1 cellular context compared by ENCODE assay signal in the genomic region with DNA sequence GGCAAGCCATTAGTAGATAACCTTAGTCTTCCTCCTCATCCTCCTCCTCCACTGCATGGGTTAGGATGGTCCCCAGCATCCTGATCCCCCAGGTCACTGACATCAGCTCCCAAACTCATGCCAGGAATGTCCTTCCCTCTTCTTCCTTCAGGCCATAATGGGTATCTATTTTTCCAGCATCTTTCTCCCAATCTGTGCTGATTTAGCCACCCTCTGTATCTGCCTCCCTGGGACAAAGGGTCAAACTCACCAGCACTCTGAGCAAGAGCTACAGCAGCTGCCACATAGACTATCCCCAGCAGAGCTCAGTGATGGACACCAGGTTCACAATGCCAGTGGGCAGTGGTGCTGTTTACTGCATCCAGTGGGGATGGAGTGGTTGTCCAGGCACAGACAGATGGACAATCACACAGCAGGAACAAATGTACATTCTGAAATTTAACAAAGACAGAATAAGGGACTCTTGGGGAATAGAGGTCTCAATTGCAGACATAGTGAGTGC.
TF ChIP-seq lines count a peak whose summit lies in the region.

No MANE protein-coding gene starts in this region.

TF ChIP-seq in GM12878, 131 proteins besides CTCF, POLR2A, EP300 and RAD21 (continued from another document):
- TF ChIP-seq, protein P1, sequence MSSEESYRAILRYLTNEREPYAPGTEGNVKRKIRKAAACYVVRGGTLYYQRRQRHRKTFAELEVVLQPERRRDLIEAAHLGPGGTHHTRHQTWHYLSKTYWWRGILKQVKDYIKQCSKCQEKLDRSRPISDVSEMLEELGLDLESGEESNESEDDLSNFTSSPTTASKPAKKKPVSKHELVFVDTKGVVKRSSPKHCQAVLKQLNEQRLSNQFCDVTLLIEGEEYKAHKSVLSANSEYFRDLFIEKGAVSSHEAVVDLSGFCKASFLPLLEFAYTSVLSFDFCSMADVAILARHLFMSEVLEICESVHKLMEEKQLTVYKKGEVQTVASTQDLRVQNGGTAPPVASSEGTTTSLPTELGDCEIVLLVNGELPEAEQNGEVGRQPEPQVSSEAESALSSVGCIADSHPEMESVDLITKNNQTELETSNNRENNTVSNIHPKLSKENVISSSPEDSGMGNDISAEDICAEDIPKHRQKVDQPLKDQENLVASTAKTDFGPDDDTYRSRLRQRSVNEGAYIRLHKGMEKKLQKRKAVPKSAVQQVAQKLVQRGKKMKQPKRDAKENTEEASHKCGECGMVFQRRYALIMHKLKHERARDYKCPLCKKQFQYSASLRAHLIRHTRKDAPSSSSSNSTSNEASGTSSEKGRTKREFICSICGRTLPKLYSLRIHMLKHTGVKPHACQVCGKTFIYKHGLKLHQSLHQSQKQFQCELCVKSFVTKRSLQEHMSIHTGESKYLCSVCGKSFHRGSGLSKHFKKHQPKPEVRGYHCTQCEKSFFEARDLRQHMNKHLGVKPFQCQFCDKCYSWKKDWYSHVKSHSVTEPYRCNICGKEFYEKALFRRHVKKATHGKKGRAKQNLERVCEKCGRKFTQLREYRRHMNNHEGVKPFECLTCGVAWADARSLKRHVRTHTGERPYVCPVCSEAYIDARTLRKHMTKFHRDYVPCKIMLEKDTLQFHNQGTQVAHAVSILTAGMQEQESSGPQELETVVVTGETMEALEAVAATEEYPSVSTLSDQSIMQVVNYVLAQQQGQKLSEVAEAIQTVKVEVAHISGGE (CRISPR knock-in tag; IDR thresholded peaks at IDR 0.05) = no peak
- TF ChIP-seq, protein P2, sequence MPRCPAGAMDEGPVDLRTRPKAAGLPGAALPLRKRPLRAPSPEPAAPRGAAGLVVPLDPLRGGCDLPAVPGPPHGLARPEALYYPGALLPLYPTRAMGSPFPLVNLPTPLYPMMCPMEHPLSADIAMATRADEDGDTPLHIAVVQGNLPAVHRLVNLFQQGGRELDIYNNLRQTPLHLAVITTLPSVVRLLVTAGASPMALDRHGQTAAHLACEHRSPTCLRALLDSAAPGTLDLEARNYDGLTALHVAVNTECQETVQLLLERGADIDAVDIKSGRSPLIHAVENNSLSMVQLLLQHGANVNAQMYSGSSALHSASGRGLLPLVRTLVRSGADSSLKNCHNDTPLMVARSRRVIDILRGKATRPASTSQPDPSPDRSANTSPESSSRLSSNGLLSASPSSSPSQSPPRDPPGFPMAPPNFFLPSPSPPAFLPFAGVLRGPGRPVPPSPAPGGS (IDR thresholded peaks at IDR 0.05; ENCODE audit: borderline replicate concordance, insufficient read depth, low read depth, low read length, poor library complexity, severe bottlenecking) = no peak
- no peak for TF ChIP-seq HDAC2 (IDR thresholded peaks at IDR 0.05)
- no peak for TF ChIP-seq YY1 (IDR thresholded peaks at IDR 0.05; ENCODE audit: low read depth, low read length)
- TF ChIP-seq, protein P3, sequence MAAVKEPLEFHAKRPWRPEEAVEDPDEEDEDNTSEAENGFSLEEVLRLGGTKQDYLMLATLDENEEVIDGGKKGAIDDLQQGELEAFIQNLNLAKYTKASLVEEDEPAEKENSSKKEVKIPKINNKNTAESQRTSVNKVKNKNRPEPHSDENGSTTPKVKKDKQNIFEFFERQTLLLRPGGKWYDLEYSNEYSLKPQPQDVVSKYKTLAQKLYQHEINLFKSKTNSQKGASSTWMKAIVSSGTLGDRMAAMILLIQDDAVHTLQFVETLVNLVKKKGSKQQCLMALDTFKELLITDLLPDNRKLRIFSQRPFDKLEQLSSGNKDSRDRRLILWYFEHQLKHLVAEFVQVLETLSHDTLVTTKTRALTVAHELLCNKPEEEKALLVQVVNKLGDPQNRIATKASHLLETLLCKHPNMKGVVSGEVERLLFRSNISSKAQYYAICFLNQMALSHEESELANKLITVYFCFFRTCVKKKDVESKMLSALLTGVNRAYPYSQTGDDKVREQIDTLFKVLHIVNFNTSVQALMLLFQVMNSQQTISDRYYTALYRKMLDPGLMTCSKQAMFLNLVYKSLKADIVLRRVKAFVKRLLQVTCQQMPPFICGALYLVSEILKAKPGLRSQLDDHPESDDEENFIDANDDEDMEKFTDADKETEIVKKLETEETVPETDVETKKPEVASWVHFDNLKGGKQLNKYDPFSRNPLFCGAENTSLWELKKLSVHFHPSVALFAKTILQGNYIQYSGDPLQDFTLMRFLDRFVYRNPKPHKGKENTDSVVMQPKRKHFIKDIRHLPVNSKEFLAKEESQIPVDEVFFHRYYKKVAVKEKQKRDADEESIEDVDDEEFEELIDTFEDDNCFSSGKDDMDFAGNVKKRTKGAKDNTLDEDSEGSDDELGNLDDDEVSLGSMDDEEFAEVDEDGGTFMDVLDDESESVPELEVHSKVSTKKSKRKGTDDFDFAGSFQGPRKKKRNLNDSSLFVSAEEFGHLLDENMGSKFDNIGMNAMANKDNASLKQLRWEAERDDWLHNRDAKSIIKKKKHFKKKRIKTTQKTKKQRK (IDR thresholded peaks at IDR 0.05; ENCODE audit: low read depth, low read length) = no peak
- TF ChIP-seq HCFC1 (IDR thresholded peaks at IDR 0.05; ENCODE audit: low read length) = no peak
- TF ChIP-seq WRNIP1 (IDR thresholded peaks at IDR 0.05; ENCODE audit: borderline replicate concordance, low read depth, low read length) = no peak
- TF ChIP-seq, protein P4, sequence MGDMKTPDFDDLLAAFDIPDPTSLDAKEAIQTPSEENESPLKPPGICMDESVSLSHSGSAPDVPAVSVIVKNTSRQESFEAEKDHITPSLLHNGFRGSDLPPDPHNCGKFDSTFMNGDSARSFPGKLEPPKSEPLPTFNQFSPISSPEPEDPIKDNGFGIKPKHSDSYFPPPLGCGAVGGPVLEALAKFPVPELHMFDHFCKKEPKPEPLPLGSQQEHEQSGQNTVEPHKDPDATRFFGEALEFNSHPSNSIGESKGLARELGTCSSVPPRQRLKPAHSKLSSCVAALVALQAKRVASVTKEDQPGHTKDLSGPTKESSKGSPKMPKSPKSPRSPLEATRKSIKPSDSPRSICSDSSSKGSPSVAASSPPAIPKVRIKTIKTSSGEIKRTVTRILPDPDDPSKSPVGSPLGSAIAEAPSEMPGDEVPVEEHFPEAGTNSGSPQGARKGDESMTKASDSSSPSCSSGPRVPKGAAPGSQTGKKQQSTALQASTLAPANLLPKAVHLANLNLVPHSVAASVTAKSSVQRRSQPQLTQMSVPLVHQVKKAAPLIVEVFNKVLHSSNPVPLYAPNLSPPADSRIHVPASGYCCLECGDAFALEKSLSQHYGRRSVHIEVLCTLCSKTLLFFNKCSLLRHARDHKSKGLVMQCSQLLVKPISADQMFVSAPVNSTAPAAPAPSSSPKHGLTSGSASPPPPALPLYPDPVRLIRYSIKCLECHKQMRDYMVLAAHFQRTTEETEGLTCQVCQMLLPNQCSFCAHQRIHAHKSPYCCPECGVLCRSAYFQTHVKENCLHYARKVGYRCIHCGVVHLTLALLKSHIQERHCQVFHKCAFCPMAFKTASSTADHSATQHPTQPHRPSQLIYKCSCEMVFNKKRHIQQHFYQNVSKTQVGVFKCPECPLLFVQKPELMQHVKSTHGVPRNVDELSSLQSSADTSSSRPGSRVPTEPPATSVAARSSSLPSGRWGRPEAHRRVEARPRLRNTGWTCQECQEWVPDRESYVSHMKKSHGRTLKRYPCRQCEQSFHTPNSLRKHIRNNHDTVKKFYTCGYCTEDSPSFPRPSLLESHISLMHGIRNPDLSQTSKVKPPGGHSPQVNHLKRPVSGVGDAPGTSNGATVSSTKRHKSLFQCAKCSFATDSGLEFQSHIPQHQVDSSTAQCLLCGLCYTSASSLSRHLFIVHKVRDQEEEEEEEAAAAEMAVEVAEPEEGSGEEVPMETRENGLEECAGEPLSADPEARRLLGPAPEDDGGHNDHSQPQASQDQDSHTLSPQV (IDR thresholded peaks at IDR 0.05) = no peak
- no peak for TF ChIP-seq NFIC (IDR thresholded peaks at IDR 0.05; ENCODE audit: low read depth, low read length)
- no peak for TF ChIP-seq EZH2 (IDR thresholded peaks at IDR 0.05; ENCODE audit: borderline replicate concordance, control insufficient read depth, low read depth, low read length)
- TF ChIP-seq ATF7 (IDR thresholded peaks at IDR 0.05; ENCODE audit: low read depth) = no peak
